8 cellular contexts compared by ENCODE assay signal in genomic region chr1:214593158-214593557, GRCh38.
"Had no signal": no experiment of that assay in that cellular context is flagged by ENCODE, and none has a peak within 500 bp of the region (broad histone marks: within the 10 kb centered on the region; RNA-seq: fewer than 3 reads in every experiment).

No MANE protein-coding gene starts in this region.

- H3K4me3 ChIP-seq: GM23338 had no signal

- DNase-seq: H9, HCEC 1CT, IMR-90, KBM-7 had no signal

- FAIRE-seq: H1, H54, HTR-8/SVneo had no signal

- H2AFZ ChIP-seq: GM23338 had no signal

- ATAC-seq: GM23338 had no signal

- H3K4me2 ChIP-seq: GM23338 had no signal
